ENCODE assay signal across 28 cellular contexts in the genomic region with DNA sequence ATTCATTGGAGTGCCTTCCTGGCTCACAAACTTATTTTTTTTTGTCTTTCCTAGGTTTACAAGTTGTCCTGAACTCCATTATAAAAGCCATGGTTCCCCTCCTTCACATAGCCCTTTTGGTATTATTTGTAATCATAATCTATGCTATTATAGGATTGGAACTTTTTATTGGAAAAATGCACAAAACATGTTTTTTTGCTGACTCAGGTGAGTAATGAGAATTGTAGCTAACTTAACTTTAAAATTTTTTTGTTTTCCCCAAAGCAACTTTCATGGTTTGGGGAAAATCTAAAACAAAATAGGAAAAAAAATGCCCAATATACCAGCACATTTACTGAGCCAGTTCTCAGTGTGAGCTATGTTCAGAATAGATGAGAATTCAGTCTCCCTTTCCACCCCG.
DNase-seq lines count a peak whose midpoint lies in the region; ATAC-seq, FAIRE-seq and TF ChIP-seq lines count a peak whose summit lies in the region.
"Had no signal": no experiment of that assay in that cellular context is flagged by ENCODE, and none has a peak within 500 bp of the region (broad histone marks: within the 10 kb centered on the region; RNA-seq: fewer than 3 reads in every experiment).

No MANE protein-coding gene starts in this region.

- no peak overlapping the region for H3K27ac ChIP-seq in A549
- H3K27ac ChIP-seq in IMR-90 (ENCODE audit: insufficient read depth, low read length), result no peak overlapping the region
- H3K27ac ChIP-seq in H1 (ENCODE audit: low read depth, low read length), result no peak overlapping the region
- no peak overlapping the region for H3K27ac ChIP-seq in A673 (ENCODE audit: low read depth, low read length, poor library complexity, severe bottlenecking)
- H3K27ac ChIP-seq: BLaER1 had no signal

- H4K5ac ChIP-seq in IMR-90 (ENCODE audit: low read depth, low read length) (no peak overlapping the region), H1 (ENCODE audit: insufficient read length, low read depth, low read length) (no peak overlapping the region)

- DNase-seq in A549 (ENCODE audit: low read depth in 1 of 2, low spot score in 1 of 2), result no peak
- no peak for DNase-seq in IMR-90
- DNase-seq in H1 (ENCODE audit: low read depth in 1 of 2, low spot score in 2 of 2), result no peak
- no peak for DNase-seq in stimulated activated CD4-positive, alpha-beta T cell treated with anti-CD3 and anti-CD28 coated beads, Interleukin-4, amount 100 ng/mL, for 24 hours
- DNase-seq in NCI-H187 (lab: John Stamatoyannopoulos, UW), result no peak
- DNase-seq in A673 (ENCODE audit: low spot score), result no peak
- DNase-seq: 8988T; ACHN; BE2C; C1 segment of cervical spinal cord; CD4-positive, alpha-beta memory T cell; CD4-positive, CD25-positive, alpha-beta regulatory T cell; CD8-positive, alpha-beta memory T cell; COR-L47; DMS 273 treated with DMSO at 0.1 percent for 48 hours; DMS153; DMS53; DMS79; DND-41; EL; GDM1 had no signal

- H3K14ac ChIP-seq in IMR-90 (replicated peaks; ENCODE audit: low read depth, low read length) (no peak overlapping the region), H1 (ENCODE audit: insufficient read length) (no peak overlapping the region)

- intact Hi-C loops in IMR-90 (cut with micrococcal nuclease), result no loop called here
- intact Hi-C loops in A673 (cut with micrococcal nuclease; ENCODE audit: unreplicated experiment), result no loop called here

- H3K4me2 ChIP-seq in A549 (no peak overlapping the region), IMR-90 (ENCODE audit: low read depth, low read length) (no peak overlapping the region), H1 (ENCODE audit: insufficient read depth in 1 of 2, low read depth in 2 of 2, low read length in 2 of 2) (no peak overlapping the region)
- H3K4me2 ChIP-seq: BLaER1 had no signal

- no peak overlapping the region for H2BK5ac ChIP-seq in IMR-90 (ENCODE audit: low read depth, low read length, poor library complexity, severe bottlenecking)
- H2BK5ac ChIP-seq in H1 (ENCODE audit: low read depth, low read length), result no peak overlapping the region

- H2BK120ac ChIP-seq in IMR-90 (ENCODE audit: low read depth, low read length) (no peak overlapping the region), H1 (replicated peaks; ENCODE audit: low read depth, low read length) (no peak overlapping the region)

- no peaks in the 10 kb centered on the region for H3K23me2 ChIP-seq in H1 (ENCODE audit: low read depth, low read length)

- H3K79me2 ChIP-seq in H1 (ENCODE audit: control insufficient read depth in 1 of 2, insufficient read depth in 2 of 2, low read length in 2 of 2), result no peaks in the 10 kb centered on the region

- no peak overlapping the region for H3K23ac ChIP-seq in IMR-90 (ENCODE audit: low read depth, low read length)
- H3K23ac ChIP-seq in H1 (ENCODE audit: insufficient read length), result no peak overlapping the region

- peaks cover 9% of the 10 kb centered on the region for H3K9me3 Mint-ChIP-seq in nephron

- H3K27me3 ChIP-seq in IMR-90 (ENCODE audit: control insufficient read depth, insufficient read depth, low read length), result 0 out of 2 replicates have a peak, but pooled peaks cover 1% of the 10 kb centered on the region
- H3K27me3 ChIP-seq in H1 (replicated peaks in 1 of 4; ENCODE audit: control insufficient read depth in 3 of 4, extremely low read depth in 1 of 4, insufficient read depth in 3 of 4, low read length in 3 of 4), result no peaks in the 10 kb centered on the region
- H3K27me3 ChIP-seq in A673 (replicated peaks; ENCODE audit: insufficient read depth, low read depth, low read length, poor library complexity), result no peaks in the 10 kb centered on the region
- H3K27me3 ChIP-seq: BE2C, BLaER1 had no signal

- H3K36me3 Mint-ChIP-seq in nephron (ENCODE audit: low read depth), result peaks cover 14% of the 10 kb centered on the region
- H3K36me3 Mint-ChIP-seq: CD14-positive monocyte; CD4-positive, CD25-positive, alpha-beta regulatory T cell had no signal

- H4K20me1 ChIP-seq in IMR-90 (ENCODE audit: insufficient read depth, low read length) (no peaks in the 10 kb centered on the region), H1 (replicated peaks in 1 of 2; ENCODE audit: control insufficient read depth in 1 of 2, insufficient read depth in 2 of 2, low read length in 2 of 2) (no peaks in the 10 kb centered on the region)
- H4K20me1 ChIP-seq: BLaER1 had no signal

- peak overlapping the region in 2 of 3 experiments; percentile 88 to 90 for H3K27ac Mint-ChIP-seq in nephron
- H3K27ac Mint-ChIP-seq: CD14-positive monocyte; CD4-positive, alpha-beta memory T cell; CD4-positive, CD25-positive, alpha-beta regulatory T cell; CD8-positive, alpha-beta memory T cell had no signal

- in situ Hi-C loops in IMR-90 (cut with MboI; ENCODE audit: low sequenced_read_pairs), result no loop called here

- H3K79me1 ChIP-seq in IMR-90 (ENCODE audit: low read depth in 1 of 2, low read length in 2 of 2) (no peaks in the 10 kb centered on the region), H1 (ENCODE audit: low read depth, low read length) (no peaks in the 10 kb centered on the region)

- dilution Hi-C loops in IMR-90 (cut with HindIII; ENCODE audit: low sequenced_read_pairs, unreplicated experiment), result no loop called here

- H3K27me3 Mint-ChIP-seq in nephron (ENCODE audit: low read depth), result peaks cover 15% of the 10 kb centered on the region

- TF ChIP-seq CTCF in A549 (IDR thresholded peaks at IDR 0.05), result no peak
- no peak for TF ChIP-seq CTCF in IMR-90 (conservative IDR thresholded peaks at IDR 0.05; ENCODE audit: low read depth, low read length)
- no peak for TF ChIP-seq CTCF in H1 (IDR thresholded peaks at IDR 0.05; ENCODE audit: control extremely low read depth in 1 of 3, insufficient read depth in 1 of 3, low read depth in 1 of 3, low read length in 3 of 3)
- TF ChIP-seq CTCF in nephron (IDR thresholded peaks at IDR 0.05; ENCODE audit: unreplicated experiment in 3 of 3), result no peak
- no peak for TF ChIP-seq CTCF in A673 (conservative IDR thresholded peaks at IDR 0.05; ENCODE audit: low read depth, low read length)

- FAIRE-seq in A549 (lab: Jason Lieb, UNC), result no peak
- FAIRE-seq in H1 (lab: Jason Lieb, UNC), result no peak
- FAIRE-seq: A204.1, GM12878, GM12892, GM18507 had no signal

- no peaks in the 10 kb centered on the region for H3K36me3 ChIP-seq in IMR-90 (ENCODE audit: control insufficient read depth, insufficient read depth, low read length)
- H3K36me3 ChIP-seq in H1 (ENCODE audit: control insufficient read depth in 2 of 4, insufficient read depth in 4 of 4, low read length in 3 of 4), result no peaks in the 10 kb centered on the region; a peak in 1 of 8 replicates
- H3K36me3 ChIP-seq in A673 (ENCODE audit: insufficient read depth, low read length, poor library complexity, severe bottlenecking), result no peaks in the 10 kb centered on the region
- H3K36me3 ChIP-seq: BE2C, BLaER1 had no signal

- POLR2A ChIA-PET in A549 (lab: Yijun Ruan, JAX) (no interaction called here), IMR-90 (lab: Charles Lee; ENCODE audit: unreplicated experiment) (no interaction called here), H1 (lab: Charles Lee; ENCODE audit: partially characterized antibody) (no interaction called here), A673 (lab: Charles Lee; ENCODE audit: low non-redundant PET) (no interaction called here)

- H3K4me3 Mint-ChIP-seq in nephron, result no peak overlapping the region
- H3K4me3 Mint-ChIP-seq: CD14-positive monocyte; CD4-positive, alpha-beta memory T cell; CD4-positive, CD25-positive, alpha-beta regulatory T cell; CD8-positive, alpha-beta memory T cell had no signal

- 48% methylated on average over 1 of the region's 1 CpG for WGBS in A549 (ENCODE audit: missing lambda C conversion rate)
- no CpG with 5 or more reads among the region's 1 CpG for WGBS in IMR-90 (ENCODE audit: extremely low coverage in 2 of 2, insufficient read length in 1 of 2), 2 experiments
- WGBS in H1 (ENCODE audit: extremely low coverage in 1 of 2, insufficient coverage in 1 of 2, insufficient read length in 1 of 2, insufficient replicate concordance in 2 of 2, low coverage in 1 of 2, low lambda C conversion rate in 2 of 2, missing lambda C conversion rate in 1 of 2), 2 experiments, result 95% methylated on average over 1 of the region's 1 CpG; no CpG with 5 or more reads in 1 of the 2 experiments

- peaks cover 28% of the 10 kb centered on the region for H3K9me3 ChIP-seq in A549
- H3K9me3 ChIP-seq in IMR-90 (ENCODE audit: control insufficient read depth, insufficient read depth, low read length), result no peaks in the 10 kb centered on the region
- peaks cover 2 to 6% of the 10 kb centered on the region in 2 experiments; a peak in 1 of 4 replicates for H3K9me3 ChIP-seq in H1 (ENCODE audit: insufficient read depth in 2 of 2, low read depth in 1 of 2, low read length in 1 of 2)
- H3K9me3 ChIP-seq in A673 (ENCODE audit: low read depth, low read length, poor library complexity, severe bottlenecking), result no peaks in the 10 kb centered on the region
- H3K9me3 ChIP-seq: BE2C had no signal

- H3K56ac ChIP-seq in IMR-90 (ENCODE audit: extremely low read depth, insufficient read depth, low read length) (no peak overlapping the region), H1 (replicated peaks; ENCODE audit: insufficient read length, low read depth, low read length) (no peak overlapping the region)

- no peak overlapping the region for H2BK12ac ChIP-seq in H1 (ENCODE audit: low read depth, low read length)

- H3K4me1 ChIP-seq in A549 (no peaks in the 10 kb centered on the region), IMR-90 (ENCODE audit: control insufficient read depth, insufficient read depth, low read length) (no peaks in the 10 kb centered on the region), H1 (replicated peaks in 1 of 4; ENCODE audit: control insufficient read depth in 3 of 4, insufficient read depth in 4 of 4, low read length in 3 of 4) (no peaks in the 10 kb centered on the region), A673 (ENCODE audit: insufficient read depth, low read length, poor library complexity, severe bottlenecking) (no peaks in the 10 kb centered on the region)
- H3K4me1 ChIP-seq: BE2C had no signal

- H3K9ac ChIP-seq in IMR-90 (ENCODE audit: low read depth, low read length), result no peak overlapping the region
- no peak overlapping the region for H3K9ac ChIP-seq in H1 (replicated peaks in 1 of 4; ENCODE audit: extremely low read depth in 1 of 4, low read depth in 3 of 4, low read length in 3 of 4)
- H3K9ac ChIP-seq: BLaER1 had no signal

- H4K8ac ChIP-seq in IMR-90 (ENCODE audit: low read depth in 2 of 2, low read length in 2 of 2) (no peak overlapping the region), H1 (ENCODE audit: extremely low read depth, insufficient read depth, low read length) (no peak overlapping the region)

- no peak overlapping the region for H2BK20ac ChIP-seq in IMR-90 (ENCODE audit: low read depth, low read length)
- no peak overlapping the region for H2BK20ac ChIP-seq in H1 (ENCODE audit: low read length)

- H2AFZ ChIP-seq in IMR-90 (replicated peaks; ENCODE audit: low read length, poor library complexity), result no peak overlapping the region
- no peak overlapping the region for H2AFZ ChIP-seq in H1 (ENCODE audit: low read length)

- H3K18ac ChIP-seq in IMR-90 (ENCODE audit: low read depth, low read length) (no peak overlapping the region), H1 (ENCODE audit: extremely low read depth, low read length) (no peak overlapping the region)

- TF ChIP-seq POLR2A in A549 (IDR thresholded peaks at IDR 0.05; ENCODE audit: low read length), result no peak
- no peak for TF ChIP-seq POLR2A in IMR-90 (IDR thresholded peaks at IDR 0.05; ENCODE audit: low read depth, low read length)
- no peak for TF ChIP-seq POLR2A in H1 (IDR thresholded peaks at IDR 0.05; ENCODE audit: control extremely low read depth in 1 of 2, low read depth in 2 of 2, low read length in 2 of 2)

- H3K4ac ChIP-seq in IMR-90 (ENCODE audit: low read depth, low read length) (no peak overlapping the region), H1 (replicated peaks; ENCODE audit: insufficient read length, low read depth, low read length) (no peak overlapping the region)

- TF ChIP-seq EP300 in A549 (IDR thresholded peaks at IDR 0.05), result no peak
- no peak for TF ChIP-seq EP300 in H1 (IDR thresholded peaks at IDR 0.05; ENCODE audit: borderline replicate concordance in 1 of 2, low read depth in 2 of 2, low read length in 2 of 2)

- H4K91ac ChIP-seq in IMR-90 (ENCODE audit: insufficient read depth, low read depth, low read length) (no peak overlapping the region), H1 (replicated peaks; ENCODE audit: insufficient read length, low read length) (no peak overlapping the region)

- BruUV-seq in IMR-90 (replicated peaks; lab: Mats Ljungman, UMichigan) (no TSS peak), A673 (replicated peaks; lab: Mats Ljungman, UMichigan) (no TSS peak)

- no peak overlapping the region for H2AK9ac ChIP-seq in IMR-90 (replicated peaks; ENCODE audit: low read depth, low read length, poor library complexity)

- H3K4me3 ChIP-seq in A549 (no peak overlapping the region), IMR-90 (ENCODE audit: insufficient read depth, low read depth, low read length) (no peak overlapping the region), H1 (ENCODE audit: extremely low read depth in 1 of 4, insufficient read depth in 2 of 4, low read depth in 3 of 4, low read length in 4 of 4) (no peak overlapping the region), A673 (ENCODE audit: low read depth, low read length, poor library complexity, severe bottlenecking) (no peak overlapping the region)
- H3K4me3 ChIP-seq: BLaER1, GM12878 had no signal

- no peak for ATAC-seq in A549
- no peak for ATAC-seq in IMR-90 (ENCODE audit: low read depth)
- ATAC-seq: GM12878 had no signal

- H2BK15ac ChIP-seq in IMR-90 (ENCODE audit: low read depth, low read length) (no peak overlapping the region), H1 (ENCODE audit: low read length) (no peak overlapping the region)

- TF ChIP-seq RAD21 in A549 (conservative IDR thresholded peaks at IDR 0.05 in 1 of 2, IDR thresholded peaks at IDR 0.05 in 1 of 2), result no peak
- no peak for TF ChIP-seq RAD21 in IMR-90 (IDR thresholded peaks at IDR 0.05; ENCODE audit: low read length)
- TF ChIP-seq RAD21 in H1 (IDR thresholded peaks at IDR 0.05 in 1 of 2, conservative IDR thresholded peaks at IDR 0.05 in 1 of 2; ENCODE audit: low read depth in 2 of 2, low read length in 2 of 2), result no peak

- no peaks in the 10 kb centered on the region for H3K9me1 ChIP-seq in IMR-90 (ENCODE audit: insufficient read depth, low read length)

- H2AK5ac ChIP-seq in IMR-90 (ENCODE audit: low read depth, low read length), result no peak overlapping the region
- H2AK5ac ChIP-seq in H1 (ENCODE audit: low read depth, low read length), result no peak overlapping the region

- H3K4me1 Mint-ChIP-seq in nephron, result peaks cover 41% of the 10 kb centered on the region
- H3K4me1 Mint-ChIP-seq: CD14-positive monocyte; CD4-positive, alpha-beta memory T cell; CD4-positive, CD25-positive, alpha-beta regulatory T cell; CD8-positive, alpha-beta memory T cell had no signal

- CTCF ChIA-PET in A549 (lab: Yijun Ruan, JAX), result no interaction called here
- CTCF ChIA-PET in IMR-90 (lab: Yijun Ruan, JAX), result no interaction called here
- CTCF ChIA-PET in H1 (lab: Charles Lee; ENCODE audit: partially characterized antibody), result interaction anchor here (1.2 to 8.1 kb wide), 3 partner anchors 17 to 45 kb away, joined by 5 to 46 read pairs (median 43); no protein-coding TSS in a partner anchor
- CTCF ChIA-PET in A673 (lab: Charles Lee), result no interaction called here
